16 cellular contexts compared by ENCODE assay signal in genomic region chr12:2412305-2412643, GRCh38.
DNase-seq lines count a peak whose midpoint lies in the region; ATAC-seq and TF ChIP-seq lines count a peak whose summit lies in the region.
"Had no signal": no experiment of that assay in that cellular context is flagged by ENCODE, and none has a peak within 500 bp of the region (broad histone marks: within the 10 kb centered on the region; RNA-seq: fewer than 3 reads in every experiment).

No MANE protein-coding gene starts in this region.

- H3K27ac ChIP-seq in SK-N-SH (ENCODE audit: low read depth in 2 of 2, low read length in 1 of 2) = no peak overlapping the region
- H3K27ac ChIP-seq in muscle layer of colon (ENCODE audit: low read depth, low read length) = peak overlapping the region; percentile 1
- H3K27ac ChIP-seq in tibial nerve = no peak overlapping the region
- H3K27ac ChIP-seq: C4-2B, RWPE1 had no signal

- CTCF ChIA-PET in SK-N-SH (lab: Yijun Ruan, JAX) (interaction anchor here (2.8 kb wide), 1 partner anchor 17 kb away, joined by 9 read pairs; no protein-coding TSS in a partner anchor), WTC11 (lab: Charles Lee) (interaction anchor here (0.7 to 3.8 kb wide), 9 partner anchors 10 to 355 kb away, joined by 3 to 28 read pairs (median 4); no protein-coding TSS in a partner anchor)

- ATAC-seq in SK-N-SH treated with all-trans-retinoic acid at 6 μM for 48 hours (no peak), WTC11 (peak; percentile 61), HG02678 (IDR thresholded peaks at IDR 0.05; ENCODE audit: unreplicated experiment) (no peak), GM19452 (IDR thresholded peaks at IDR 0.05; ENCODE audit: unreplicated experiment) (no peak)

- no peaks in the 10 kb centered on the region for H3K27me3 ChIP-seq in SK-N-SH (ENCODE audit: insufficient read depth)
- no peaks in the 10 kb centered on the region for H3K27me3 ChIP-seq in muscle layer of colon (ENCODE audit: control insufficient read depth in 1 of 2, insufficient read depth in 2 of 2, low read length in 2 of 2)
- no peaks in the 10 kb centered on the region for H3K27me3 ChIP-seq in tibial nerve

- peaks cover 36% of the 10 kb centered on the region for H3K4me1 Mint-ChIP-seq in WTC11

- no peaks in the 10 kb centered on the region for H3K27me3 Mint-ChIP-seq in WTC11 (ENCODE audit: low read depth)

- TF ChIP-seq RAD21 in SK-N-SH (IDR thresholded peaks at IDR 0.05; ENCODE audit: low read length) = no peak

- TF ChIP-seq CTCF in SK-N-SH (IDR thresholded peaks at IDR 0.05) (no peak), WTC11 (IDR thresholded peaks at IDR 0.05) (no peak), tibial nerve (IDR thresholded peaks at IDR 0.05) (no peak)

- no peak overlapping the region for H3K4me2 ChIP-seq in SK-N-SH

- peak; percentile 35 for DNase-seq in SK-N-SH
- DNase-seq in WTC11 (ENCODE audit: low spot score) = no peak
- DNase-seq in tibial nerve (ENCODE audit: low spot score in 2 of 2) = no peak
- no peak for DNase-seq in activated T-cell treated with anti-CD3 and anti-CD28 coated beads, Interleukin-2, amount 50 U/mL, for 48 hours
- DNase-seq: DMS153, EL, NCI-H187, NCI-H446, NCI-H69 had no signal

- H3K4me1 ChIP-seq in SK-N-SH (ENCODE audit: control insufficient read depth in 1 of 2, insufficient read depth in 2 of 2, low read depth in 1 of 2, low read length in 1 of 2) = peaks cover 0 to 4% of the 10 kb centered on the region in 2 experiments; a peak in 1 of 4 replicates
- peaks cover 48% of the 10 kb centered on the region for H3K4me1 ChIP-seq in muscle layer of colon (ENCODE audit: insufficient read depth, low read length)
- no peaks in the 10 kb centered on the region for H3K4me1 ChIP-seq in tibial nerve

- WGBS in SK-N-SH (ENCODE audit: low lambda C conversion rate) = 54% methylated on average over 4 of the region's 9 CpGs
- 62 to 68% methylated on average over 9 of the region's 9 CpGs for WGBS in tibial nerve, 2 donors

- TF ChIP-seq EP300 in SK-N-SH (IDR thresholded peaks at IDR 0.05; ENCODE audit: borderline replicate concordance in 1 of 2, low read depth in 1 of 2, low read length in 1 of 2) (no peak), tibial nerve (IDR thresholded peaks at IDR 0.05) (no peak)

- no peaks in the 10 kb centered on the region for H3K9me2 ChIP-seq in SK-N-SH

- no peak overlapping the region for H3K4me3 Mint-ChIP-seq in WTC11

- H3F3A ChIP-seq in SK-N-SH (replicated peaks; ENCODE audit: insufficient read depth) = no peaks in the 10 kb centered on the region

- H4K20me1 ChIP-seq in SK-N-SH (ENCODE audit: insufficient read depth) = no peaks in the 10 kb centered on the region

- no peaks in the 10 kb centered on the region for H3K36me3 ChIP-seq in SK-N-SH (replicated peaks in 1 of 2; ENCODE audit: control insufficient read depth in 1 of 2, insufficient read depth in 2 of 2, low read length in 1 of 2)
- no peaks in the 10 kb centered on the region for H3K36me3 ChIP-seq in muscle layer of colon (ENCODE audit: insufficient read depth, low read length)
- H3K36me3 ChIP-seq in tibial nerve = no peaks in the 10 kb centered on the region

- H3K9ac ChIP-seq in SK-N-SH = no peak overlapping the region
- H3K9ac ChIP-seq in muscle layer of colon (ENCODE audit: low read length) = no peak overlapping the region

- no peak overlapping the region for H2AFZ ChIP-seq in SK-N-SH (ENCODE audit: low read depth)

- H3K4me3 ChIP-seq in SK-N-SH (ENCODE audit: low read depth in 2 of 2, low read length in 1 of 2) (no peak overlapping the region), muscle layer of colon (ENCODE audit: low read depth in 1 of 2, low read length in 2 of 2) (no peak overlapping the region), tibial nerve (no peak overlapping the region)

- no peaks in the 10 kb centered on the region for H3K9me3 ChIP-seq in SK-N-SH
- H3K9me3 ChIP-seq in muscle layer of colon (ENCODE audit: low read length) = no peaks in the 10 kb centered on the region
- no peaks in the 10 kb centered on the region for H3K9me3 ChIP-seq in tibial nerve

- no peaks in the 10 kb centered on the region for H3K36me3 Mint-ChIP-seq in WTC11

- no peaks in the 10 kb centered on the region for H3K79me2 ChIP-seq in SK-N-SH (ENCODE audit: insufficient read depth)

- POLR2A ChIA-PET in SK-N-SH (lab: Yijun Ruan, JAX) = no interaction called here
- POLR2A ChIA-PET in WTC11 (lab: Charles Lee) = no interaction called here

- TF ChIP-seq POLR2A in tibial nerve (IDR thresholded peaks at IDR 0.05) = no peak

- H3K9me3 Mint-ChIP-seq in WTC11 = no peaks in the 10 kb centered on the region
- H3K9me3 Mint-ChIP-seq: H9 had no signal

- H3K27ac Mint-ChIP-seq in WTC11 = no peak overlapping the region
- H3K27ac Mint-ChIP-seq: H9 had no signal

TF ChIP-seq in SK-N-SH, 30 proteins besides CTCF, POLR2A, EP300 and RAD21:
- TF ChIP-seq ELF1 (IDR thresholded peaks at IDR 0.05) (no peak), CHD2 (IDR thresholded peaks at IDR 0.05; ENCODE audit: low read length, partially characterized antibody) (no peak), ZBTB33 (IDR thresholded peaks at IDR 0.05; ENCODE audit: borderline replicate concordance, low read depth) (no peak), YY1 (IDR thresholded peaks at IDR 0.05; ENCODE audit: low read depth) (no peak)

TF ChIP-seq in SK-N-SH treated with all-trans-retinoic acid at 6 μM for 48 hours, 23 proteins besides CTCF, POLR2A, EP300 and RAD21:
- TF ChIP-seq RARB (CRISPR knock-in tag; IDR thresholded peaks at IDR 0.05) (no peak), ESRRG (CRISPR knock-in tag; IDR thresholded peaks at IDR 0.05) (no peak), TOX (CRISPR knock-in tag; IDR thresholded peaks at IDR 0.05; ENCODE audit: borderline replicate concordance) (no peak), GLIS3 (CRISPR knock-in tag; IDR thresholded peaks at IDR 0.05) (no peak), TSHZ2 (CRISPR knock-in tag; IDR thresholded peaks at IDR 0.05) (no peak)
TF ChIP-seq in SK-N-SH treated with all-trans-retinoic acid at 6 μM for 48 hours: peak in this region for 0.

TF ChIP-seq in WTC11, 78 proteins besides CTCF, POLR2A, EP300 and RAD21:
- TF ChIP-seq ZNF671 (CRISPR knock-in tag; IDR thresholded peaks at IDR 0.05) (no peak), ZNF532 (CRISPR knock-in tag; IDR thresholded peaks at IDR 0.05; ENCODE audit: borderline replicate concordance) (no peak), KAT7 (CRISPR knock-in tag; IDR thresholded peaks at IDR 0.05; ENCODE audit: borderline replicate concordance) (no peak), GTF2I (CRISPR knock-in tag; conservative IDR thresholded peaks at IDR 0.05) (no peak), PRDM15 (CRISPR knock-in tag; IDR thresholded peaks at IDR 0.05) (no peak), ZNF416 (CRISPR knock-in tag; IDR thresholded peaks at IDR 0.05) (no peak), ZNF396 (CRISPR knock-in tag; IDR thresholded peaks at IDR 0.05; ENCODE audit: borderline replicate concordance) (no peak)
